In genomic region chr13:77595166-77595810, GRCh38 we compare ENCODE assay signal across 16 cellular contexts. TPM values are rescaled to one million over a fixed set of nuclear protein-coding genes. Genes with fewer than 3 reads are reported as not detected.
"Had no signal": no experiment of that assay in that cellular context is flagged by ENCODE, and none has a peak within 500 bp of the region (broad histone marks: within the 10 kb centered on the region; RNA-seq: fewer than 3 reads in every experiment).

No MANE protein-coding gene starts in this region.

- H3K36me3 Mint-ChIP-seq: natural killer cell treated with Interleukin-12 subunit alpha and Interleukin-12 subunit beta and Interleukin-15 and Interleukin-18, amount 100 ng/mL, for 72 hours; stimulated activated naive B cell treated with anti-CD40 and anti-IgM and Interleukin-4, amounts not matched to agents 10 μg/mL and 1 μg/mL and 100 μg/mL, for 72 hours had no signal

- H3K27ac Mint-ChIP-seq: activated CD4-positive, alpha-beta memory T cell treated with anti-CD3 and anti-CD28 coated beads, Interleukin-2, amount 10 ng/mL, durations not matched to agents 7 days and 5 days; activated T-cell treated with anti-CD3 and anti-CD28 coated beads, Interleukin-2, amount 50 U/mL, for 72 hours; natural killer cell treated with Interleukin-12 subunit alpha and Interleukin-12 subunit beta and Interleukin-15 and Interleukin-18, amount 100 ng/mL, for 72 hours; progenitor cell of endocrine pancreas; stimulated activated naive B cell treated with anti-CD40 and anti-IgM and Interleukin-4, amounts not matched to agents 10 μg/mL and 1 μg/mL and 100 μg/mL, for 72 hours had no signal

- H3K9me3 Mint-ChIP-seq: activated CD4-positive, alpha-beta memory T cell treated with anti-CD3 and anti-CD28 coated beads, Interleukin-2, amount 10 ng/mL, durations not matched to agents 7 days and 5 days; activated T-cell treated with anti-CD3 and anti-CD28 coated beads, Interleukin-2, amount 50 U/mL, for 72 hours; natural killer cell treated with Interleukin-12 subunit alpha and Interleukin-12 subunit beta and Interleukin-15 and Interleukin-18, amount 100 ng/mL, for 72 hours; stimulated activated naive B cell treated with anti-CD40 and anti-IgM and Interleukin-4, amounts not matched to agents 10 μg/mL and 1 μg/mL and 100 μg/mL, for 72 hours had no signal

- DNase-seq: activated CD4-positive, alpha-beta memory T cell treated with anti-CD3 and anti-CD28 coated beads, Interleukin-2, amount 10 ng/mL, durations not matched to agents 7 days and 5 days; activated T-cell treated with anti-CD3 and anti-CD28 coated beads, Interleukin-2, amount 50 U/mL, for 72 hours; aorta; heart left ventricle; nucleus accumbens; right lobe of liver; spleen; stimulated activated CD4-positive, alpha-beta T cell treated with anti-CD3 and anti-CD28 coated beads, Interleukin-1b, Interleukin-23, amount 100 ng/mL, for 48 hours; stimulated activated naive B cell treated with anti-CD40 and anti-IgM and Interleukin-4, amounts not matched to agents 10 μg/mL and 1 μg/mL and 100 μg/mL, for 72 hours; transverse colon had no signal

- H3K4me3 Mint-ChIP-seq: activated CD4-positive, alpha-beta memory T cell treated with anti-CD3 and anti-CD28 coated beads, Interleukin-2, amount 10 ng/mL, durations not matched to agents 7 days and 5 days; activated T-cell treated with anti-CD3 and anti-CD28 coated beads, Interleukin-2, amount 50 U/mL, for 72 hours; natural killer cell treated with Interleukin-12 subunit alpha and Interleukin-12 subunit beta and Interleukin-15 and Interleukin-18, amount 100 ng/mL, for 72 hours; stimulated activated naive B cell treated with anti-CD40 and anti-IgM and Interleukin-4, amounts not matched to agents 10 μg/mL and 1 μg/mL and 100 μg/mL, for 72 hours had no signal

- H3K4me1 Mint-ChIP-seq: activated CD4-positive, alpha-beta memory T cell treated with anti-CD3 and anti-CD28 coated beads, Interleukin-2, amount 10 ng/mL, durations not matched to agents 7 days and 5 days had no signal

- ATAC-seq: activated T-cell treated with anti-CD3 and anti-CD28 coated beads, Interleukin-2, amount 50 U/mL, for 72 hours; esophagus mucosa; heart left ventricle; left lobe of liver; natural killer cell treated with Interleukin-12 subunit alpha and Interleukin-12 subunit beta and Interleukin-15 and Interleukin-18, amount 100 ng/mL, for 72 hours; right lobe of liver; stimulated activated naive B cell treated with anti-CD40 and anti-IgM and Interleukin-4, amounts not matched to agents 10 μg/mL and 1 μg/mL and 100 μg/mL, for 72 hours had no signal

RNA-seq across cellular contexts. Expression of gene SCEL, which starts 59.8 kb away (rescaled TPM):
- total RNA-seq: activated CD4-positive, alpha-beta memory T cell treated with anti-CD3 and anti-CD28 coated beads, Interleukin-2, amount 10 ng/mL, durations not matched to agents 7 days and 5 days; activated T-cell treated with anti-CD3 and anti-CD28 coated beads, Interleukin-2, amount 50 U/mL, for 72 hours; aorta; chondrocyte; fibroblast of villous mesenchyme; left lobe of liver; natural killer cell treated with Interleukin-12 subunit alpha and Interleukin-12 subunit beta and Interleukin-15 and Interleukin-18, amount 100 ng/mL, for 72 hours; progenitor cell of endocrine pancreas; right lobe of liver; spleen had no signal
